ENCODE assay signal across 14 cellular contexts in genomic region chr9:100088202-100088601, GRCh38. TPM values are rescaled to one million over a fixed set of nuclear protein-coding genes. Genes with fewer than 3 reads are reported as not detected.
A peak's percentile ranks its signal among the peaks of the same experiment; 100 is the strongest.
DNase-seq lines count a peak whose midpoint lies in the region; ATAC-seq, FAIRE-seq and TF ChIP-seq lines count a peak whose summit lies in the region.
"Had no signal": no experiment of that assay in that cellular context is flagged by ENCODE, and none has a peak within 500 bp of the region (broad histone marks: within the 10 kb centered on the region; RNA-seq: fewer than 3 reads in every experiment).

No MANE protein-coding gene starts in this region.

- no peak for TF ChIP-seq CTCF in thyroid gland (IDR thresholded peaks at IDR 0.05)

- no peak for TF ChIP-seq POLR2A in thyroid gland (IDR thresholded peaks at IDR 0.05)

- H3K36me3 Mint-ChIP-seq in central memory CD8-positive, alpha-beta T cell (ENCODE audit: insufficient read depth): peaks cover 2% of the 10 kb centered on the region
- H3K36me3 Mint-ChIP-seq in stimulated activated effector memory CD8-positive, alpha-beta T cell treated with anti-CD3 and anti-CD28 coated beads, Interleukin-12 subunit alpha, Interleukin-12 subunit beta, amount 100 ng/mL, for 72 hours: no peaks in the 10 kb centered on the region

- H3K4me3 ChIP-seq in thyroid gland (replicated peaks in 1 of 3): no peak overlapping the region
- H3K4me3 ChIP-seq: cardiac muscle cell, esophagus squamous epithelium had no signal

- H3K4me1 ChIP-seq in thyroid gland: peaks cover 0 to 16% of the 10 kb centered on the region in 2 donors

- no peaks in the 10 kb centered on the region for H3K27me3 ChIP-seq in thyroid gland
- H3K27me3 ChIP-seq: cardiac muscle cell, esophagus squamous epithelium had no signal

- no peaks in the 10 kb centered on the region for H3K9me3 ChIP-seq in thyroid gland
- H3K9me3 ChIP-seq: esophagus squamous epithelium had no signal

- H3K9me3 Mint-ChIP-seq in central memory CD8-positive, alpha-beta T cell: no peaks in the 10 kb centered on the region
- H3K9me3 Mint-ChIP-seq in stimulated activated effector memory CD8-positive, alpha-beta T cell treated with anti-CD3 and anti-CD28 coated beads, Interleukin-12 subunit alpha, Interleukin-12 subunit beta, amount 100 ng/mL, for 72 hours: no peaks in the 10 kb centered on the region

- peak overlapping the region; percentile 78 for H3K27ac Mint-ChIP-seq in central memory CD8-positive, alpha-beta T cell (ENCODE audit: low read depth)
- H3K27ac Mint-ChIP-seq in stimulated activated effector memory CD8-positive, alpha-beta T cell treated with anti-CD3 and anti-CD28 coated beads, Interleukin-12 subunit alpha, Interleukin-12 subunit beta, amount 100 ng/mL, for 72 hours: peak overlapping the region; percentile 55

- no peak overlapping the region for H3K4me3 Mint-ChIP-seq in central memory CD8-positive, alpha-beta T cell
- peak overlapping the region; percentile 51 for H3K4me3 Mint-ChIP-seq in stimulated activated effector memory CD8-positive, alpha-beta T cell treated with anti-CD3 and anti-CD28 coated beads, Interleukin-12 subunit alpha, Interleukin-12 subunit beta, amount 100 ng/mL, for 72 hours

- no peaks in the 10 kb centered on the region for H3K27me3 Mint-ChIP-seq in central memory CD8-positive, alpha-beta T cell

- H3K27ac ChIP-seq in thyroid gland: no peak overlapping the region
- H3K27ac ChIP-seq: cardiac muscle cell, esophagus squamous epithelium had no signal

- intact Hi-C loops in thyroid gland (cut with DNase I): no loop called here

- ATAC-seq in central memory CD8-positive, alpha-beta T cell (replicated peaks; ENCODE audit: extremely low read depth, poor library complexity, severe bottlenecking): no peak
- ATAC-seq in stimulated activated effector memory CD8-positive, alpha-beta T cell treated with anti-CD3 and anti-CD28 coated beads, Interleukin-12 subunit alpha, Interleukin-12 subunit beta, amount 100 ng/mL, for 72 hours: peak; percentile 50
- no peak for ATAC-seq in left lobe of liver
- ATAC-seq: HCT116 had no signal

- WGBS in thyroid gland, 2 donors: 82 to 90% methylated on average over 4 of the region's 4 CpGs

- no peaks in the 10 kb centered on the region for H3K36me3 ChIP-seq in thyroid gland
- H3K36me3 ChIP-seq: cardiac muscle cell, esophagus squamous epithelium had no signal

- peak; percentile 11 for DNase-seq in stimulated activated CD4-positive, alpha-beta T cell treated with anti-CD3 and anti-CD28 coated beads, Interleukin-15, amount 100 ng/mL, for 24 hours
- DNase-seq in stimulated activated CD4-positive, alpha-beta T cell treated with anti-CD3 and anti-CD28 coated beads, Interleukin-4, amount 100 ng/mL, for 1 hour: no peak
- DNase-seq in RCC 7860 (ENCODE audit: low spot score) (no peak), NOMO-1 treated with dmso at 0.1 percent for 144 hours (lab: John Stamatoyannopoulos, UW; ENCODE audit: unreplicated experiment) (no peak), left lobe of liver (ENCODE audit: low spot score) (no peak), thyroid gland (no peak)
- no peak for DNase-seq in central memory CD8-positive, alpha-beta T cell (ENCODE audit: low spot score in 2 of 2)
- DNase-seq in stimulated activated effector memory CD8-positive, alpha-beta T cell treated with anti-CD3 and anti-CD28 coated beads, Interleukin-12 subunit alpha, Interleukin-12 subunit beta, amount 100 ng/mL, for 72 hours (ENCODE audit: low spot score in 2 of 2): no peak
- DNase-seq: esophagus squamous epithelium, NCI-H1105 treated with DMSO at 0.1 percent for 48 hours, RPMI8226, T1000 had no signal

- peaks cover 68% of the 10 kb centered on the region for H3K4me1 Mint-ChIP-seq in central memory CD8-positive, alpha-beta T cell
- H3K4me1 Mint-ChIP-seq in stimulated activated effector memory CD8-positive, alpha-beta T cell treated with anti-CD3 and anti-CD28 coated beads, Interleukin-12 subunit alpha, Interleukin-12 subunit beta, amount 100 ng/mL, for 72 hours: peaks cover 64% of the 10 kb centered on the region

- FAIRE-seq in RCC 7860 (lab: Jason Lieb, UNC): peak; percentile 37

RNA-seq across cellular contexts. Expression of gene ERP44, which starts 10.6 kb away (rescaled TPM):
- total RNA-seq in left lobe of liver (16.0 TPM), thyroid gland (10 to 100 TPM; 23.7 to 36.2 (median 29.0) TPM)

RNA-seq across cellular contexts. Expression of gene INVS, which starts 10.8 kb away (rescaled TPM):
- total RNA-seq in left lobe of liver (16.1 TPM), thyroid gland (10 to 100 TPM; 37.0 to 56.6 (median 45.6) TPM)
